1 cellular context compared by ENCODE assay signal in the genomic region with DNA sequence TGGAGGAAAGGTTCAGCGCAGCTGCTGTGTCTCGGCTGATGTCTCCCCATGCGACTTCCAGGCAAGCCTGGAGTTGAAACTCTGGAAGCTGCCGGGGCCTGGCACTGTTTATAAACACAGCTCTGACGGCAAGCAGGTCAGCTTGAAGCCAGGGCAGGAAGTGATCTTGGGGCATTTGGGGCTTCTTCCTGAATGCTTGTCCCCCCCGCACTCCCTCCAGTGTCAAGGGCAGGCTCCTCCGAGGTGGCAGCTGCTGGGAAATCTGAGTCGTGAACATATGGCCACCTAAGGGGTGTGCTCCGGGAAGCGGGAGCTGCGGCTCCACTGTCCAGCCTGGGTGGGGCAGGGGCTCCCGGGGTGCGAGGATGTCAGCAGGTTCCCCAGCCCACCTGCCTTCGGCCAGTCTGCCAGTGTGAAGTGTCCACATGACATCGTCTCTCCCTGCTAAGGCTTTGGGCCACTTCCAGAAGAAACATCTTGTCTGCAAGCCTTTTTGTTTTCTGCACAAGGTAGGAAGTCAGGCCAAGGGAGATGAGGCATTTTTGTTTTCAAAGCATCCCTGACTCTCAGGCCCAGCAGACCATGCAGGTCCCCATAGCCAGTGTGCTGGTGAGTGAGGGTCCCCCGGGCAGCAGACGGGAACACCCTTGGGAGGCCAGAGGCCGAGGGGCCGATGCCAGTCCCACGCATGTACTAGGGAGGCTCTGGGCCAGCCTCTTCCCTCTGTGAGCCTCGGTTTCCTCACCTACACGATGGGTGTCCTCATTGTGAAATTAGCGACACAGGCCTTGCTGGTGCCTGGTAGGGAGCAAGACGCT.
TF ChIP-seq lines count a peak whose summit lies in the region.

No MANE protein-coding gene starts in this region.

TF ChIP-seq in GM12878, 131 proteins besides CTCF, POLR2A, EP300 and RAD21:
- no peak for TF ChIP-seq SUZ12 (IDR thresholded peaks at IDR 0.05; ENCODE audit: unreplicated experiment)
- TF ChIP-seq PAX8 (IDR thresholded peaks at IDR 0.05) = no peak
- no peak for TF ChIP-seq YY1 (IDR thresholded peaks at IDR 0.05; ENCODE audit: low read depth, low read length)
- no peak for TF ChIP-seq MTA2 (IDR thresholded peaks at IDR 0.05; ENCODE audit: low read depth)
- no peak for TF ChIP-seq MAX (IDR thresholded peaks at IDR 0.05; ENCODE audit: low read depth, low read length)
